In genomic region chr17:16377804-16378400, GRCh38 we compare ENCODE assay signal across 12 cellular contexts. TPM values are rescaled to one million over a fixed set of nuclear protein-coding genes. Genes with fewer than 3 reads are reported as not detected.
A peak's percentile ranks its signal among the peaks of the same experiment; 100 is the strongest.
DNase-seq lines count a peak whose midpoint lies in the region; ATAC-seq and TF ChIP-seq lines count a peak whose summit lies in the region.
"Had no signal": no experiment of that assay in that cellular context is flagged by ENCODE, and none has a peak within 500 bp of the region (broad histone marks: within the 10 kb centered on the region; RNA-seq: fewer than 3 reads in every experiment).

No MANE protein-coding gene starts in this region.

- H3K79me2 ChIP-seq in PC-9 (ENCODE audit: low read depth), result peaks cover 20% of the 10 kb centered on the region

- H4K20me1 ChIP-seq in PC-9 (ENCODE audit: insufficient read depth), result peaks cover 11% of the 10 kb centered on the region; the same call in 1 of the 2 replicates

- intact Hi-C loops in PC-9 (cut with micrococcal nuclease; ENCODE audit: unreplicated experiment) (no loop called here), dorsolateral prefrontal cortex (cut with DNase I) (no loop called here), transverse colon (cut with DNase I; ENCODE audit: low total_unique reads) (no loop called here), right cardiac atrium (cut with DNase I) (no loop called here)

- H3K27me3 ChIP-seq in PC-9 (ENCODE audit: insufficient read depth, low read depth) (no peaks in the 10 kb centered on the region), dorsolateral prefrontal cortex (no peaks in the 10 kb centered on the region), transverse colon (no peaks in the 10 kb centered on the region), right cardiac atrium (ENCODE audit: control insufficient read depth, insufficient read depth) (no peaks in the 10 kb centered on the region)

- H3K9me3 ChIP-seq in PC-9 (ENCODE audit: insufficient read depth, low read depth) (no peaks in the 10 kb centered on the region), transverse colon (no peaks in the 10 kb centered on the region), right cardiac atrium (ENCODE audit: control insufficient read depth, low read length) (no peaks in the 10 kb centered on the region)

- H3K27ac ChIP-seq in PC-9 (peak overlapping the region; percentile 61), dorsolateral prefrontal cortex (peak overlapping the region; percentile 13 to 100 (median 99)), transverse colon (peak overlapping the region in 3 of 4 donors; percentile 11 to 68 (median 60)), right cardiac atrium (ENCODE audit: low read length) (no peak overlapping the region)

- peak overlapping the region; percentile 64; the same call in 1 of the 2 replicates for H3K4me2 ChIP-seq in PC-9

- no peaks in the 10 kb centered on the region for H3K9me2 ChIP-seq in PC-9 (ENCODE audit: insufficient read depth)

- H3K4me1 ChIP-seq in PC-9 (replicated peaks; ENCODE audit: insufficient read depth) (peaks cover 30% of the 10 kb centered on the region), transverse colon (peaks cover 6 to 52% (median 21%) of the 10 kb centered on the region in 4 donors), right cardiac atrium (ENCODE audit: control insufficient read depth, insufficient read depth, low read length) (no peaks in the 10 kb centered on the region)

- BruUV-seq in PC-9 (replicated peaks; lab: Mats Ljungman, UMichigan), result no TSS peak

- peak in 1 of 2 experiments; percentile 59 for DNase-seq in PC-9
- DNase-seq in dorsolateral prefrontal cortex, result no peak
- DNase-seq in medulla oblongata (ENCODE audit: extremely low spot score), result peak; percentile 92
- no peak for DNase-seq in transverse colon
- DNase-seq in right cardiac atrium, result no peak
- DNase-seq in DMS79 (lab: John Stamatoyannopoulos, UW), result no peak
- DNase-seq in NCI-H146 (lab: John Stamatoyannopoulos, UW), result no peak
- DNase-seq: activated CD8-positive, alpha-beta memory T cell treated with anti-CD3 and anti-CD28 coated beads for 24 hours; GOT3; NCI-H748 treated with DMSO at 0.1 percent for 48 hours had no signal

- TF ChIP-seq EP300 in transverse colon (IDR thresholded peaks at IDR 0.05; ENCODE audit: low read depth), result no peak

- peaks cover 16% of the 10 kb centered on the region; the same call in 1 of the 2 replicates for H3F3A ChIP-seq in PC-9 (ENCODE audit: insufficient read depth, low read depth)

- TF ChIP-seq POLR2A in transverse colon (IDR thresholded peaks at IDR 0.05) (no peak), GM18505 (IDR thresholded peaks at IDR 0.05; ENCODE audit: borderline replicate concordance, extremely low read depth, insufficient read depth, insufficient read length) (no peak)

- H3K4me3 ChIP-seq in PC-9, result no peak overlapping the region
- peak overlapping the region in 6 of 59 donors; percentile 3 to 21 (median 8) for H3K4me3 ChIP-seq in dorsolateral prefrontal cortex
- H3K4me3 ChIP-seq in transverse colon, result no peak overlapping the region
- H3K4me3 ChIP-seq in right cardiac atrium (ENCODE audit: low read length), result no peak overlapping the region

- H3K36me3 ChIP-seq in PC-9 (ENCODE audit: low read depth) (peaks cover 6% of the 10 kb centered on the region; the same call in 1 of the 2 replicates), transverse colon (peaks cover 0 to 7% (median 4%) of the 10 kb centered on the region in 4 donors)

- H2AFZ ChIP-seq in PC-9, result no peak overlapping the region

- 24 to 35% methylated on average over 3 of the region's 3 CpGs for WGBS in transverse colon (ENCODE audit: low coverage in 1 of 2), 2 donors
- 62% methylated on average over 3 of the region's 3 CpGs for WGBS in right cardiac atrium

- TF ChIP-seq CTCF in PC-9 (conservative IDR thresholded peaks at IDR 0.05), result no peak
- peak in 1 of 56 donors; percentile 8 for TF ChIP-seq CTCF in dorsolateral prefrontal cortex (IDR thresholded peaks at IDR 0.05 in 54 of 56, conservative IDR thresholded peaks at IDR 0.05 in 2 of 56; ENCODE audit: low read depth in 1 of 56, partially characterized antibody in 56 of 56)
- no peak for TF ChIP-seq CTCF in transverse colon (IDR thresholded peaks at IDR 0.05)

- CTCF ChIA-PET in PC-9 (lab: Charles Lee), result interaction anchor here (0.6 to 2.0 kb wide), 3 partner anchors 14 to 63 kb away, joined by 4 to 7 read pairs (median 6); no protein-coding TSS in a partner anchor

- in situ Hi-C loops in transverse colon (cut with MboI; ENCODE audit: low pct_ligation_motif_present in 1 of 4, low pct_unique_long_range_greater_than_20kb in 1 of 4, low sequenced_read_pairs in 3 of 4), result no loop called here

- ATAC-seq in GM18505 (IDR thresholded peaks at IDR 0.05; ENCODE audit: unreplicated experiment) (no peak), right cardiac atrium (no peak)
- ATAC-seq: stimulated activated memory B cell treated with anti-CD40 and anti-IgM and Interleukin-4, amounts not matched to agents 10 μg/mL and 1 μg/mL and 100 μg/mL, for 72 hours had no signal

- POLR2A ChIA-PET in PC-9 (lab: Charles Lee; ENCODE audit: unreplicated experiment), result interaction anchor here (0.9 to 1.5 kb wide), 2 partner anchors 61 to 158 kb away, joined by 3 to 16 read pairs; no protein-coding TSS in a partner anchor

RNA-seq across cellular contexts. Expression of gene UBB, which starts 3.0 kb away (rescaled TPM):
- 2,044 and 2,361 TPM in 2 replicates for total RNA-seq in PC-9 (2021)
- 1,000 to 10,000 TPM in 119 of 120 experiments, 100 to 1,000 TPM in 1; 963 to 2,431 (median 1,830) TPM for total RNA-seq in dorsolateral prefrontal cortex
- total RNA-seq in transverse colon, result 1,000 to 10,000 TPM in 1 of 4 donors, 100 to 1,000 TPM in 3; 426 to 1,167 (median 805) TPM
- 1,000 to 10,000 TPM; 1,353 to 1,780 (median 1,568) TPM for total RNA-seq in right cardiac atrium
- polyA plus RNA-seq in right cardiac atrium, result 1,446 TPM

RNA-seq across cellular contexts. Expression of gene CENPV, which starts 24.6 kb away (rescaled TPM):
- total RNA-seq in PC-9 (2021) (12.6 and 18.1 TPM in 2 replicates), dorsolateral prefrontal cortex (10 to 100 TPM; 24.6 to 89.3 (median 51.6) TPM), transverse colon (100 to 1,000 TPM in 1 of 4 donors, 10 to 100 TPM in 3; 27.0 to 156 (median 57.1) TPM), right cardiac atrium (10 to 100 TPM; 16.4 to 19.2 (median 18.8) TPM)
- 14.5 TPM for polyA plus RNA-seq in right cardiac atrium

RNA-seq across cellular contexts. Expression of gene TRPV2, which starts 37.5 kb away (rescaled TPM):
- 3.1 and 5.3 TPM in 2 replicates for total RNA-seq in PC-9 (2021)
- 10 to 100 TPM in 114 of 120 experiments, 1 to 10 TPM in 6; 7.6 to 32.7 (median 16.2) TPM for total RNA-seq in dorsolateral prefrontal cortex
- total RNA-seq in transverse colon, result 1 to 10 TPM; 2.4 to 8.2 (median 4.4) TPM
- total RNA-seq in right cardiac atrium, result 10 to 100 TPM in 3 of 4 donors, 1 to 10 TPM in 1; 7.1 to 19.6 (median 10.7) TPM
- 5.2 TPM for polyA plus RNA-seq in right cardiac atrium
